8 cellular contexts compared by ENCODE assay signal in genomic region chr9:38226491-38226951, GRCh38.
A peak's percentile ranks its signal among the peaks of the same experiment; 100 is the strongest.
DNase-seq lines count a peak whose midpoint lies in the region; ATAC-seq lines count a peak whose summit lies in the region.

No MANE protein-coding gene starts in this region.

- H3K36me3 Mint-ChIP-seq in activated naive CD4-positive, alpha-beta T cell treated with anti-CD3 and anti-CD28 coated beads for 36 hours (ENCODE audit: low read depth), result no peaks in the 10 kb centered on the region
- H3K36me3 Mint-ChIP-seq in central memory CD8-positive, alpha-beta T cell (ENCODE audit: insufficient read depth), result no peaks in the 10 kb centered on the region

- no peaks in the 10 kb centered on the region for H3K36me3 ChIP-seq in thymus (ENCODE audit: control insufficient read depth, insufficient read depth)

- H3K4me1 ChIP-seq in thymus (ENCODE audit: control insufficient read depth, insufficient read depth, low read length), result peaks cover 12% of the 10 kb centered on the region

- H3K4me3 Mint-ChIP-seq in activated naive CD4-positive, alpha-beta T cell treated with anti-CD3 and anti-CD28 coated beads for 36 hours, result peak overlapping the region; percentile 41
- peak overlapping the region; percentile 73 for H3K4me3 Mint-ChIP-seq in central memory CD8-positive, alpha-beta T cell

- peaks cover 18% of the 10 kb centered on the region for H3K4me1 Mint-ChIP-seq in activated naive CD4-positive, alpha-beta T cell treated with anti-CD3 and anti-CD28 coated beads for 36 hours (ENCODE audit: low read depth)
- H3K4me1 Mint-ChIP-seq in central memory CD8-positive, alpha-beta T cell, result peaks cover 28% of the 10 kb centered on the region

- no peaks in the 10 kb centered on the region for H3K9me3 ChIP-seq in thymus (ENCODE audit: control insufficient read depth)

- DNase-seq in activated naive CD4-positive, alpha-beta T cell treated with anti-CD3 and anti-CD28 coated beads for 36 hours, result no peak
- no peak for DNase-seq in activated naive CD4-positive, alpha-beta T cell (lab: John Stamatoyannopoulos, UW)
- DNase-seq in NCI-H510A treated with DMSO at 0.1 percent for 48 hours (lab: John Stamatoyannopoulos, UW) (peak; percentile 89), caudate nucleus (lab: John Stamatoyannopoulos, UW) (no peak)
- DNase-seq in central memory CD8-positive, alpha-beta T cell (ENCODE audit: low spot score in 2 of 2), result no peak

- intact Hi-C loops in activated naive CD4-positive, alpha-beta T cell treated with anti-CD3 and anti-CD28 coated beads for 36 hours (cut with micrococcal nuclease), result loop anchor here (5.0 to 10.0 kb wide), 3 partner anchors 48 to 324 kb away; partner anchors contain the start of gene SLC25A51

- H3K27me3 ChIP-seq in thymus (ENCODE audit: control insufficient read depth, insufficient read depth), result no peaks in the 10 kb centered on the region

- peak overlapping the region; percentile 69 for H3K27ac Mint-ChIP-seq in activated naive CD4-positive, alpha-beta T cell treated with anti-CD3 and anti-CD28 coated beads for 36 hours
- peak overlapping the region; percentile 5 for H3K27ac Mint-ChIP-seq in central memory CD8-positive, alpha-beta T cell (ENCODE audit: low read depth)

- WGBS in thymus, result 23% methylated on average over 11 of the region's 11 CpGs

- H3K9me3 Mint-ChIP-seq in activated naive CD4-positive, alpha-beta T cell treated with anti-CD3 and anti-CD28 coated beads for 36 hours, result no peaks in the 10 kb centered on the region
- no peaks in the 10 kb centered on the region for H3K9me3 Mint-ChIP-seq in central memory CD8-positive, alpha-beta T cell

- peak overlapping the region; percentile 52 for H3K4me3 ChIP-seq in thymus (ENCODE audit: low read length)

- H3K27me3 Mint-ChIP-seq in activated naive CD4-positive, alpha-beta T cell treated with anti-CD3 and anti-CD28 coated beads for 36 hours (ENCODE audit: low read depth), result no peaks in the 10 kb centered on the region
- H3K27me3 Mint-ChIP-seq in central memory CD8-positive, alpha-beta T cell, result no peaks in the 10 kb centered on the region

- ATAC-seq in central memory CD8-positive, alpha-beta T cell (replicated peaks; ENCODE audit: extremely low read depth, poor library complexity, severe bottlenecking), result no peak
- no peak for ATAC-seq in HG03354 (IDR thresholded peaks at IDR 0.05; ENCODE audit: poor library complexity, severe bottlenecking, unreplicated experiment)
- ATAC-seq in GM19455 (IDR thresholded peaks at IDR 0.05; ENCODE audit: unreplicated experiment), result no peak

- CTCF ChIA-PET in activated naive CD4-positive, alpha-beta T cell treated with anti-CD3 and anti-CD28 coated beads for 36 hours (lab: Charles Lee), result no interaction called here

- H3K27ac ChIP-seq in thymus (ENCODE audit: low read depth) (peak overlapping the region; percentile 68), caudate nucleus (ENCODE audit: low read depth, low read length) (no peak overlapping the region)
